ENCODE assay signal across 30 cellular contexts in the genomic region with DNA sequence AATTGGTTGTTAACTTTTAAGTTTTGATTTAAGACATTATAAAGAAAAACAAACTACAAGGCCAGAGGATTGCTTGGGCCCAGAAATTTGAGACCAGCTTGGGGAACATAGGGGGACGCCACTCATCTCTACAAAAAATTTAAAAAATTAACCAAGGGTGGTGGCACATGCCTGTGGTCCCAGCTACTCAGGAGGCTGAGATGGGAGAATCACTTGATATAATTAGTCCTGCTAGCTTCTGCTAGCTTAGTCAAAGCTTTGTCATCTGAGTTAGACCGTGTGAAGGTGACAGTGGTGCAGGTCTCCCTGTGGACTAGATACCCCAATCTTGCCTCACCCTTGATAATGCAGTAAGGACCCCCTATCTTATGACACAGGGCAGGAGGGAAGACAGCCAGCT.
"Had no signal": no experiment of that assay in that cellular context is flagged by ENCODE, and none has a peak within 500 bp of the region (broad histone marks: within the 10 kb centered on the region; RNA-seq: fewer than 3 reads in every experiment).

No MANE protein-coding gene starts in this region.

- H3K27me3 ChIP-seq: SJCRH30 had no signal

- FAIRE-seq: RCC 7860 had no signal

- H3K9me3 ChIP-seq: SJCRH30 had no signal

- ATAC-seq: Panc1, Right ventricle myocardium inferior, SK-N-SH treated with all-trans-retinoic acid at 6 μM for 48 hours had no signal

- H3K4me1 ChIP-seq: SJCRH30 had no signal

- H3K4me3 ChIP-seq: PC-9, SJCRH30, SK-N-MC had no signal

- H3K4me2 ChIP-seq: PC-9 had no signal

- DNase-seq: Kasumi-1, KG1, MM.1S, MV-4-11, NCI-H1092, NCI-H1105, NCI-H1417 treated with DMSO at 0.1 percent for 48 hours, NCI-H1436 treated with DMSO at 0.1 percent for 48 hours, NCI-H1694 treated with DMSO at 0.1 percent for 48 hours, NCI-H187 treated with DMSO at 0.1 percent for 48 hours, NCI-H2029, NCI-H2081, NCI-H2171 treated with DMSO at 0.1 percent for 48 hours, NCI-H2227 treated with DMSO at 0.1 percent for 48 hours, NCI-H345, NCI-H446, NCI-H510A treated with DMSO at 0.1 percent for 48 hours, NCI-H524 treated with DMSO at 0.1 percent for 48 hours, NCI-H526 treated with DMSO at 0.1 percent for 48 hours, NCI-H774, PC-9, SHP77, SIG-M5, SJCRH30 had no signal

- H2AFZ ChIP-seq: PC-9 had no signal

- H3K27ac ChIP-seq: PC-9, RWPE1, SJCRH30, SK-N-MC had no signal

- H3K36me3 ChIP-seq: SJCRH30 had no signal
